Comparison of ENCODE assay signal across 1 cellular context in the genomic region with DNA sequence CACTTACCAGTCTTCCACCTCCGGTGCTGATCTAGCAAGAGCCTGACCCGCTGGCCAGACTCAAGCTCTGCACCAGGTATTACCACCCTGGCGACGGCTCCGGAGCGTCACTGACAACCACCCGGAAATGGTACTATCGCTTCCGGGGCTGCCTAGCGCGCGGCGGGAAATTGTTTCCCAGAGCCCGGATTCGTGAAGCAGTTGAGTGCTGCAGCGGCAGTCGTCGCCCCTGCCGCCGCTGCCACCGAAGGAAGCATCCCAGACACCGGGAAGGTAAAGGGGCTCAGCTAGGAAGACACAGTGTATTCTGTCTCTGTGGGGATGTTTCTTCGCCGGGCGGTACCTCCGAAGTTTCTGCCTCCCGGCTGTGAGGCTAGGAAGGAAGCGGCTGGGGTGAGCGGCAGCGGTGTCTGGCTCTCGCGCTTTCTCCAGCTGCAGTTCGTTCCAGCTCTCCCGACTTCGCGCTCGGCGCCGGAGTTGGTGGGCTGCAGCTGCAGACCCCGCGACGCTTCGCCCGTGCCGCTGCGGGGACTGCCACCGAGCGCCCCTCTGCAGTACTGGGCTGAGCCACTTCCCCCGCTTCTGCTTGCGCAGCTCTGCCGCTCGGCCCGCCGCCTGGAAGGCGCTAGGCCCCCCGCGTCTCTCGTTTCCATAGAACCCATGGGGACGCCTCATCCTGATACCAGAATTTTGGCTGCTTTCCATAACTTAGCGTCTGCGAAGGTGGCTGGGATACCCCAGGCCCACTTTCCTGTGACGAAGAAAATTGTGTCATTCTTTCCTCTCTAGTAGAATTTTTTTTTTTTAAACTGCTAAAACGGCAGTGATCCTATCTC.
TF ChIP-seq lines count a peak whose summit lies in the region.

KIAA0825 (minus strand) TSS at position 112 of the 836 bp plus-strand sequence. CDS start 81,478 bp downstream, outside the sequence.
SLF1 (plus strand) TSS at position 177 of the 836 bp plus-strand sequence. CDS start 10,142 bp downstream, outside the sequence.

TF ChIP-seq in HepG2, 621 proteins besides CTCF, POLR2A, EP300 and RAD21 (continued from another document and continues in another):
- TF ChIP-seq ARID3A (IDR thresholded peaks at IDR 0.05; ENCODE audit: low read depth, low read length): no peak
- TF ChIP-seq ZNF800 (CRISPR knock-in tag; IDR thresholded peaks at IDR 0.05): peak; percentile 65; the same call in 1 of the 2 replicates
- no peak for TF ChIP-seq FOXK2 (IDR thresholded peaks at IDR 0.05)
- TF ChIP-seq MXI1 (IDR thresholded peaks at IDR 0.05; ENCODE audit: borderline replicate concordance, low read depth, low read length): peak; percentile 91; the same call in 2 of the 3 replicates
- TF ChIP-seq SP2 (CRISPR knock-in tag; IDR thresholded peaks at IDR 0.05): peak; percentile 65
- TF ChIP-seq KDM6A (CRISPR knock-in tag; IDR thresholded peaks at IDR 0.05; ENCODE audit: low read depth): no peak
- TF ChIP-seq, protein P1, sequence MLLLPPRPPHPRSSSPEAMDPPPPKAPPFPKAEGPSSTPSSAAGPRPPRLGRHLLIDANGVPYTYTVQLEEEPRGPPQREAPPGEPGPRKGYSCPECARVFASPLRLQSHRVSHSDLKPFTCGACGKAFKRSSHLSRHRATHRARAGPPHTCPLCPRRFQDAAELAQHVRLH (CRISPR knock-in tag; IDR thresholded peaks at IDR 0.05; ENCODE audit: borderline replicate concordance, low read depth): peak; percentile 55; the same call in 1 of the 2 replicates
- TF ChIP-seq MYNN (CRISPR knock-in tag; IDR thresholded peaks at IDR 0.05; ENCODE audit: low read depth): no peak
- TF ChIP-seq, protein P2, sequence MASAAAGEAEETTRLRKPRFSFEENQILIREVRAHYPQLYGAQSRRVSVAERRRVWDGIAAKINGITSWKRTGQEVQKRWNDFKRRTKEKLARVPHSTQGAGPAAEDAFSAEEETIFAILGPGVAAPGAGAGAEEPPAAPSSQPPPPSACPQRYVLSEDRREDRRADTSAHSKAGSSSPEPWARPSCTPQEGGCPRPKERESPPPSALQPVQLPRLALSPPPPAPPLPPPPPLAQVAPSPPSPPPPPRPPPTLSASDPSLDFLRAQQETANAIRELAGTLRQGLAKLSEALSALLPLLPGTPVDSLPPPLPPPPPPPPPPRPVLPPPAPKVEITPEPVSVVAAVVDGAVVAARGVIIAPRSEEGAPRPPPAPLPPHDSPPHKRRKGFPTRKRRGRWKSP (CRISPR knock-in tag; IDR thresholded peaks at IDR 0.05): peak; percentile 89
- no peak for TF ChIP-seq MAF1 (CRISPR knock-in tag; IDR thresholded peaks at IDR 0.05; ENCODE audit: borderline replicate concordance)
- peak; percentile 32; the same call in 1 of the 2 replicates for TF ChIP-seq ZNF337 (CRISPR knock-in tag; IDR thresholded peaks at IDR 0.05; ENCODE audit: borderline replicate concordance, low read depth)
- no peak for TF ChIP-seq ZNF30 (CRISPR knock-in tag; IDR thresholded peaks at IDR 0.05)
- TF ChIP-seq PTBP1 (IDR thresholded peaks at IDR 0.05; ENCODE audit: low read depth, low read length, poor library complexity, severe bottlenecking): no peak
- no peak for TF ChIP-seq NFYC (CRISPR knock-in tag; IDR thresholded peaks at IDR 0.05)
- peak; percentile 53 for TF ChIP-seq TARDBP (CRISPR knock-in tag; IDR thresholded peaks at IDR 0.05)
- TF ChIP-seq NFAT5 (CRISPR knock-in tag; IDR thresholded peaks at IDR 0.05): 0 out of 2 replicates have a peak, but pooled peaks have one; percentile 14
- TF ChIP-seq ZBTB40 (IDR thresholded peaks at IDR 0.05): peak; percentile 96
- TF ChIP-seq ZBTB40 (CRISPR knock-in tag; IDR thresholded peaks at IDR 0.05): peak; percentile 22; the same call in 1 of the 2 replicates
- TF ChIP-seq, protein P3, sequence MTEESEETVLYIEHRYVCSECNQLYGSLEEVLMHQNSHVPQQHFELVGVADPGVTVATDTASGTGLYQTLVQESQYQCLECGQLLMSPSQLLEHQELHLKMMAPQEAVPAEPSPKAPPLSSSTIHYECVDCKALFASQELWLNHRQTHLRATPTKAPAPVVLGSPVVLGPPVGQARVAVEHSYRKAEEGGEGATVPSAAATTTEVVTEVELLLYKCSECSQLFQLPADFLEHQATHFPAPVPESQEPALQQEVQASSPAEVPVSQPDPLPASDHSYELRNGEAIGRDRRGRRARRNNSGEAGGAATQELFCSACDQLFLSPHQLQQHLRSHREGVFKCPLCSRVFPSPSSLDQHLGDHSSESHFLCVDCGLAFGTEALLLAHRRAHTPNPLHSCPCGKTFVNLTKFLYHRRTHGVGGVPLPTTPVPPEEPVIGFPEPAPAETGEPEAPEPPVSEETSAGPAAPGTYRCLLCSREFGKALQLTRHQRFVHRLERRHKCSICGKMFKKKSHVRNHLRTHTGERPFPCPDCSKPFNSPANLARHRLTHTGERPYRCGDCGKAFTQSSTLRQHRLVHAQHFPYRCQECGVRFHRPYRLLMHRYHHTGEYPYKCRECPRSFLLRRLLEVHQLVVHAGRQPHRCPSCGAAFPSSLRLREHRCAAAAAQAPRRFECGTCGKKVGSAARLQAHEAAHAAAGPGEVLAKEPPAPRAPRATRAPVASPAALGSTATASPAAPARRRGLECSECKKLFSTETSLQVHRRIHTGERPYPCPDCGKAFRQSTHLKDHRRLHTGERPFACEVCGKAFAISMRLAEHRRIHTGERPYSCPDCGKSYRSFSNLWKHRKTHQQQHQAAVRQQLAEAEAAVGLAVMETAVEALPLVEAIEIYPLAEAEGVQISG (CRISPR knock-in tag; IDR thresholded peaks at IDR 0.05): peak; percentile 90
- TF ChIP-seq ZNF3 (CRISPR knock-in tag; IDR thresholded peaks at IDR 0.05): 0 out of 2 replicates have a peak, but pooled peaks have one; percentile 26
- no peak for TF ChIP-seq ZNF205 (CRISPR knock-in tag; IDR thresholded peaks at IDR 0.05)
- TF ChIP-seq MLLT10 (CRISPR knock-in tag; IDR thresholded peaks at IDR 0.05): no peak
- TF ChIP-seq, protein P4, sequence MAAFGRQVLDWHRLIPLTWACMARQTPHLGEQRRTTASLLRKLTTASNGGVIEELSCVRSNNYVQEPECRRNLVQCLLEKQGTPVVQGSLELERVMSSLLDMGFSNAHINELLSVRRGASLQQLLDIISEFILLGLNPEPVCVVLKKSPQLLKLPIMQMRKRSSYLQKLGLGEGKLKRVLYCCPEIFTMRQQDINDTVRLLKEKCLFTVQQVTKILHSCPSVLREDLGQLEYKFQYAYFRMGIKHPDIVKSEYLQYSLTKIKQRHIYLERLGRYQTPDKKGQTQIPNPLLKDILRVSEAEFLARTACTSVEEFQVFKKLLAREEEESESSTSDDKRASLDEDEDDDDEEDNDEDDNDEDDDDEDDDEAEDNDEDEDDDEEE (CRISPR knock-in tag; IDR thresholded peaks at IDR 0.05): no peak
